Comparison of ENCODE assay signal across 25 cellular contexts in the genomic region with DNA sequence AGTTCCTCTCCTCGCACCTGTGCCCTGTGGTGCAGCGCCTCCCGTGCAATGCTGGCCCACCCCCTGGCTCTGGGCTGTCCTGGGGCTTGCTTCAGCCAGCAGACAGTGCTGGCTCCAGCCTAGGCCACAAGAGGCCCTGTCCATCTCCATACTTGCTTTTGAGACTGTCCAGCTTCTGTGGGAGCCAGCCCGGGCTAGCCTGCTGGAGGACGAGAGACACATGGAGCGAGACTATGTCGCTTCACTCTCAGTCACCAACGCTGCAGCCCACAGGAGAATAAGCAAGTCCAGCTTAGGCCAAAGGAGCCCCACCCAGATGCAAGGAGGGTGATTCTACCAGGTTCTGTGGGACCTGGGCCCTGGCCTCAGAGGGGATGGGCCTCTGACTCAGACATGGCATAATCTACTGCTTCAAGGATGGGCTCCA.
"Had no signal": no experiment of that assay in that cellular context is flagged by ENCODE, and none has a peak within 500 bp of the region (broad histone marks: within the 10 kb centered on the region; RNA-seq: fewer than 3 reads in every experiment).

No MANE protein-coding gene starts in this region.

- DNase-seq: cerebellar nuclear complex; dermis blood vessel endothelial cell; foreskin melanocyte; head of caudate nucleus; hippocampal formation; kidney glomerular epithelial cell; lower lobe of right lung; natural killer cell; nucleus accumbens; spleen; stimulated activated CD4-positive, alpha-beta T cell treated with anti-CD3 and anti-CD28 coated beads, Interleukin-15, amount 100 ng/mL, for 24 hours; stimulated activated CD4-positive, alpha-beta T cell treated with anti-CD3 and anti-CD28 coated beads, Interleukin-1b, Interleukin-23, amount 100 ng/mL, for 48 hours; stimulated activated CD4-positive, alpha-beta T cell treated with anti-CD3 and anti-CD28 coated beads, Interleukin-4, amount 100 ng/mL, for 24 hours; testis; transverse colon; uterus had no signal

- H3K27ac Mint-ChIP-seq: memory B cell; mesothelial cell of epicardium; natural killer cell; progenitor cell of endocrine pancreas; stimulated activated memory B cell treated with anti-CD40 and anti-IgM and Interleukin-4, amounts not matched to agents 10 μg/mL and 1 μg/mL and 100 μg/mL, for 72 hours; stimulated activated naive CD8-positive, alpha-beta T cell treated with anti-CD3 and anti-CD28 coated beads, Interleukin-15, Interleukin-2, amounts not matched to agents 100 ng/mL and 50 ng/mL, for 24 hours had no signal

- H3K9me3 ChIP-seq: lower lobe of right lung, pancreas, spleen, testis, transverse colon, uterus had no signal

- H3K9me3 Mint-ChIP-seq: mesothelial cell of epicardium; natural killer cell; neural crest cell; stimulated activated naive CD8-positive, alpha-beta T cell treated with anti-CD3 and anti-CD28 coated beads, Interleukin-15, Interleukin-2, amounts not matched to agents 100 ng/mL and 50 ng/mL, for 24 hours had no signal

- H3K4me3 ChIP-seq: lower lobe of right lung, pancreas, spleen, testis, transverse colon, uterus had no signal

- H3K4me1 Mint-ChIP-seq: memory B cell; mesothelial cell of epicardium; natural killer cell; neural crest cell; stimulated activated memory B cell treated with anti-CD40 and anti-IgM and Interleukin-4, amounts not matched to agents 10 μg/mL and 1 μg/mL and 100 μg/mL, for 72 hours had no signal

- H3K4me1 ChIP-seq: lower lobe of right lung, pancreas, spleen, testis, transverse colon, uterus had no signal

- ATAC-seq: left lobe of liver; lower lobe of right lung; natural killer cell; pancreas; sciatic nerve; stimulated activated memory B cell treated with anti-CD40 and anti-IgM and Interleukin-4, amounts not matched to agents 10 μg/mL and 1 μg/mL and 100 μg/mL, for 72 hours had no signal

- H3K27ac ChIP-seq: lower lobe of right lung, pancreas, spleen, testis, transverse colon, uterus had no signal

- H3K27me3 ChIP-seq: testis, transverse colon, uterus had no signal

- H3K36me3 ChIP-seq: lower lobe of right lung, pancreas, spleen, transverse colon, uterus had no signal

- H3K4me3 Mint-ChIP-seq: memory B cell; mesothelial cell of epicardium; natural killer cell; neural crest cell; stimulated activated memory B cell treated with anti-CD40 and anti-IgM and Interleukin-4, amounts not matched to agents 10 μg/mL and 1 μg/mL and 100 μg/mL, for 72 hours; stimulated activated naive CD8-positive, alpha-beta T cell treated with anti-CD3 and anti-CD28 coated beads, Interleukin-15, Interleukin-2, amounts not matched to agents 100 ng/mL and 50 ng/mL, for 24 hours had no signal

- H3K36me3 Mint-ChIP-seq: memory B cell; mesothelial cell of epicardium; natural killer cell; stimulated activated memory B cell treated with anti-CD40 and anti-IgM and Interleukin-4, amounts not matched to agents 10 μg/mL and 1 μg/mL and 100 μg/mL, for 72 hours had no signal
